Comparison of ENCODE assay signal across 8 cellular contexts in the genomic region with DNA sequence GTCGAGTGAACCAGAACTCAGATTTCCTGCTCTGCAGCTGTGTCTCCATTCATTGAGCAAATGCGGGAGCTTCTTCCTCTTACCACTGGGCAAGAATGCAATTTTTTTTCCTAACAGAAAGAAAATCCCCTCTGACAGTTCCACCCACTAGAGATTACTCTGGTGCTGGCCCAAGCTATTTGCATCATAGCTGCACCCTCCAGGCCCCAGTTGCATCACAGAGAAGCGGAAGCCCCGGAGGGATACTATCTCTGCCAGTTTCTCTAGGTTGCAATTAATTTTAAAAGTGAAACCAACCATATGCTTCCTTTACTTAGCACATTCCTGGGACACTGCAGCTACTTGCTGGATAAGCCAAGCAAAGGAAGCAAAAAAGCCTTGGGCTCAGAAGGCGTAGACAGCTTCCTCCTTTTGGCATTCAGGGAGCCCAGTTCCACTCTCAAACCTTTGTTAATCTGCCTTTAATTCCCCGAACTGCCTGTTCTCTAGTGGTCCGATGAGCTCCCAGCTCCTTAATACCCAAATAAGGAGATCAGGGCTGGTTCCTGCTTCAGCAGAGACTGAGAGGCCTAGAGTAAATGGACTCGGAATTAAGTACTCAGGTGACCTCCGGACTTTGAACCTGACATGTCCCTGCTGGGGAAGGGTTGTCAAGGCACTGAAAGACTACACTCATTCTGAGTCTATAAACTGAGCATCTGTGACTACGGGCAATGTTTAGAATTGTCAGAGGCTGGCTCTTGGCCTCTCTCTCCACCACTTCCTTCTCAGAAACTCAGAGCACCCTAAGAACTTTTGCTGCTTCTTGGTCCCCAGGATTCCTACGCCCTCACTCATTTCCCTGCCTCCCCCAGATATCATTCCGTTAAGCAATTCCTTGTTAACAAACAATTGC.
A peak's percentile ranks its signal among the peaks of the same experiment; 100 is the strongest.
DNase-seq lines count a peak whose midpoint lies in the region; ATAC-seq and TF ChIP-seq lines count a peak whose summit lies in the region.

No MANE protein-coding gene starts in this region.

- H3K9me3 Mint-ChIP-seq in immature natural killer cell = no peaks in the 10 kb centered on the region

- H3K4me1 Mint-ChIP-seq in immature natural killer cell = peaks cover 11% of the 10 kb centered on the region in 2 donors

- TF ChIP-seq CTCF in breast epithelium (IDR thresholded peaks at IDR 0.05) = no peak

- peak overlapping the region; percentile 30 to 56 (median 39) for H3K4me3 ChIP-seq in breast epithelium
- H3K4me3 ChIP-seq in skeletal muscle cell (ENCODE audit: low read depth, low read length) = peak overlapping the region; percentile 25

- ATAC-seq in activated CD4-positive, CD25-positive, alpha-beta regulatory T cell treated with anti-CD3 and anti-CD28 coated beads, Interleukin-2, amount 50 U/mL, for 24 hours = no peak

- H3K27me3 ChIP-seq in breast epithelium = no peaks in the 10 kb centered on the region

- H3K9me3 ChIP-seq in breast epithelium = no peaks in the 10 kb centered on the region

- no peak overlapping the region for H3K27ac Mint-ChIP-seq in immature natural killer cell

- DNase-seq in ELR (ENCODE audit: low read depth) = peak; percentile 93
- peak; percentile 98 for DNase-seq in MV-4-11 (lab: John Stamatoyannopoulos, UW)
- peak; percentile 62 to 80 for DNase-seq in breast epithelium (ENCODE audit: low spot score in 2 of 2)
- DNase-seq in immature natural killer cell = peak in 1 of 3 donors; percentile 6
- peak; percentile 92 for DNase-seq in skeletal muscle cell (ENCODE audit: low read depth)
- no peak for DNase-seq in NCI-H2171 treated with DMSO at 0.1 percent for 48 hours (lab: John Stamatoyannopoulos, UW)
- no peak for DNase-seq in NCI-H2107 treated with DMSO at 0.1 percent for 48 hours (lab: John Stamatoyannopoulos, UW; ENCODE audit: unreplicated experiment)

- H3K27ac ChIP-seq in breast epithelium = peak overlapping the region; percentile 90 to 92

- peaks cover 0 to 7% of the 10 kb centered on the region in 2 donors for H3K4me1 ChIP-seq in breast epithelium

- intact Hi-C loops in breast epithelium (cut with DNase I; ENCODE audit: low total_unique reads) = no loop called here

- H3K4me3 Mint-ChIP-seq in immature natural killer cell = peak overlapping the region in 4 of 5 donors; percentile 18 to 44 (median 43)

- peaks cover 0 to 2% (median 2%) of the 10 kb centered on the region in 3 donors for H3K27me3 Mint-ChIP-seq in immature natural killer cell (ENCODE audit: low read depth in 3 of 3)

- no peaks in the 10 kb centered on the region for H3K36me3 Mint-ChIP-seq in immature natural killer cell

- no peaks in the 10 kb centered on the region for H3K36me3 ChIP-seq in breast epithelium

- TF ChIP-seq POLR2A in breast epithelium (IDR thresholded peaks at IDR 0.05) = no peak

Comparison
In these comparisons a context has a peak if more than half of its experiments do, and no peak if none do; other contexts are left out.
1. DNase-seq: peak in ELR (single experiment), MV-4-11 (single experiment), breast epithelium (2 of 2) and skeletal muscle cell (single experiment); none in NCI-H2171 treated with DMSO at 0.1 percent for 48 hours (single experiment) and NCI-H2107 treated with DMSO at 0.1 percent for 48 hours (single experiment).